ENCODE assay signal across 25 cellular contexts in genomic region chr4:161003418-161004057, GRCh38.
"Had no signal": no experiment of that assay in that cellular context is flagged by ENCODE, and none has a peak within 500 bp of the region (broad histone marks: within the 10 kb centered on the region; RNA-seq: fewer than 3 reads in every experiment).

No MANE protein-coding gene starts in this region.

- H3K9me3 Mint-ChIP-seq: nephron, neural progenitor cell had no signal

- H3K4me1 Mint-ChIP-seq: immature natural killer cell; memory B cell; naive B cell; neural progenitor cell; stimulated activated memory B cell treated with anti-CD40 and anti-IgM and Interleukin-4, amounts not matched to agents 10 μg/mL and 1 μg/mL and 100 μg/mL, for 72 hours had no signal

- H3K36me3 ChIP-seq: neural progenitor cell, right lobe of liver, tibial artery, upper lobe of left lung, uterus had no signal

- H3K4me1 ChIP-seq: neural progenitor cell, parathyroid adenoma, right lobe of liver, testis, tibial artery, upper lobe of left lung, uterus had no signal

- H3K4me3 Mint-ChIP-seq: immature natural killer cell; memory B cell; naive B cell; nephron; neural progenitor cell; stimulated activated memory B cell treated with anti-CD40 and anti-IgM and Interleukin-4, amounts not matched to agents 10 μg/mL and 1 μg/mL and 100 μg/mL, for 72 hours had no signal

- H3K36me3 Mint-ChIP-seq: immature natural killer cell; memory B cell; naive B cell; neural progenitor cell; stimulated activated memory B cell treated with anti-CD40 and anti-IgM and Interleukin-4, amounts not matched to agents 10 μg/mL and 1 μg/mL and 100 μg/mL, for 72 hours had no signal

- H3K27me3 ChIP-seq: dorsolateral prefrontal cortex, neural progenitor cell, right lobe of liver, testis, tibial artery, upper lobe of left lung, uterus had no signal

- H3K27ac Mint-ChIP-seq: immature natural killer cell; memory B cell; naive B cell; nephron; neural progenitor cell; progenitor cell of endocrine pancreas; stimulated activated memory B cell treated with anti-CD40 and anti-IgM and Interleukin-4, amounts not matched to agents 10 μg/mL and 1 μg/mL and 100 μg/mL, for 72 hours had no signal

- H3K9me3 ChIP-seq: right lobe of liver, testis, tibial artery, uterus had no signal

- H3K4me3 ChIP-seq: dorsolateral prefrontal cortex, lung, neural progenitor cell, right lobe of liver, testis, tibial artery, upper lobe of left lung, uterus had no signal

- ATAC-seq: left colon; left ventricle myocardium superior; stimulated activated memory B cell treated with anti-CD40 and anti-IgM and Interleukin-4, amounts not matched to agents 10 μg/mL and 1 μg/mL and 100 μg/mL, for 72 hours; stimulated activated naive CD8-positive, alpha-beta T cell treated with anti-CD3 and anti-CD28 coated beads, Interleukin-15, Interleukin-2, amounts not matched to agents 100 U/mL and 50 U/mL, for 24 hours had no signal

- H3K27me3 Mint-ChIP-seq: memory B cell; naive B cell; progenitor cell of endocrine pancreas; stimulated activated memory B cell treated with anti-CD40 and anti-IgM and Interleukin-4, amounts not matched to agents 10 μg/mL and 1 μg/mL and 100 μg/mL, for 72 hours had no signal

- DNase-seq: dorsolateral prefrontal cortex; effector CD4-positive, alpha-beta T cell; hypothalamus; immature natural killer cell; islet precursor cell; kidney glomerular epithelial cell; left colon; left ventricle myocardium superior; naive B cell; right lobe of liver; stimulated activated CD4-positive, alpha-beta T cell treated with anti-CD3 and anti-CD28 coated beads, Interleukin-2, amount 100 ng/mL, for 24 hours; stimulated activated CD4-positive, alpha-beta T cell treated with anti-CD3 and anti-CD28 coated beads, Interleukin-4, amount 100 ng/mL, for 24 hours; stimulated activated naive CD8-positive, alpha-beta T cell treated with anti-CD3 and anti-CD28 coated beads, Interleukin-15, Interleukin-2, amounts not matched to agents 100 U/mL and 50 U/mL, for 24 hours; substantia nigra; testis; tibial artery; uterus had no signal

- H3K27ac ChIP-seq: dorsolateral prefrontal cortex, neural progenitor cell, parathyroid adenoma, right lobe of liver, testis, tibial artery, upper lobe of left lung, uterus had no signal
